In the genomic region with DNA sequence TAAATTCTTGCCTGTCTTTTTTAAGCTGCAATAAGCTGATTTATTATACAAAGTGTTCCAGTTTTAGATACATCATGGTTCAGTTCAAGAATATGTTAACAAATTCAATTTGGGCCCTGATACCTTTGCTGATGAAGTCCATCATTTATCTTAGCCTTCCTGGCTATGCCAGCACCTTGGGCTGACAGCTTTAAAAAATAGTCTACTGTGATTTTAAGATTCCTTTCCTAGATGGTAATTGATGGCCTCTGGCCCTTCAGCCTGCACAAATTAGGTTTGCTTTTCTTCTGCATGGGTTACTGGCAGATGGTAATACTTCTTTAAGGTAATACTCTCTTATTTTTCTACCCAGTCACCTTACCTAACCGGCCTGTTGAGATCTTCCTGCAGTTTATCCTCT, we compare ENCODE assay signal across 22 cellular contexts. TPM values are rescaled to one million over a fixed set of nuclear protein-coding genes. Genes with fewer than 3 reads are reported as not detected.
DNase-seq lines count a peak whose midpoint lies in the region; ATAC-seq, FAIRE-seq and TF ChIP-seq lines count a peak whose summit lies in the region.
"Had no signal": no experiment of that assay in that cellular context is flagged by ENCODE, and none has a peak within 500 bp of the region (broad histone marks: within the 10 kb centered on the region; RNA-seq: fewer than 3 reads in every experiment).

No MANE protein-coding gene starts in this region.

- CTCF ChIA-PET in SK-N-SH (lab: Yijun Ruan, JAX) = interaction anchor here (0.9 to 1.4 kb wide), 3 partner anchors 25 to 60 kb away, joined by 3 read pairs; no protein-coding TSS in a partner anchor
- CTCF ChIA-PET in K562 (lab: Yijun Ruan, JAX; ENCODE audit: low intra/inter-chr PET ratio) = no interaction called here
- CTCF ChIA-PET in CD8-positive, alpha-beta T cell (lab: Charles Lee) = no interaction called here

- H3K9ac ChIP-seq in SK-N-SH = no peak overlapping the region
- H3K9ac ChIP-seq in HUES6 (ENCODE audit: low read length) = no peak overlapping the region
- no peak overlapping the region for H3K9ac ChIP-seq in K562 (ENCODE audit: insufficient read depth in 1 of 2, low read depth in 2 of 2, low read length in 2 of 2)
- H3K9ac ChIP-seq: BLaER1, GM23248, KMS-11 had no signal

- intact Hi-C loops in K562 (cut with micrococcal nuclease) = no loop called here
- intact Hi-C loops in CD8-positive, alpha-beta T cell (cut with DNase I, micrococcal nuclease) = no loop called here

- no peak for TF ChIP-seq POLR2A in K562 (conservative IDR thresholded peaks at IDR 0.05)

- H3K9me3 Mint-ChIP-seq in nephron = no peaks in the 10 kb centered on the region
- no peaks in the 10 kb centered on the region for H3K9me3 Mint-ChIP-seq in CD8-positive, alpha-beta T cell

- no TSS peak for BruUV-seq in K562 (replicated peaks; lab: Mats Ljungman, UMichigan)

- H3K4me1 Mint-ChIP-seq in nephron = peaks cover 18% of the 10 kb centered on the region
- peaks cover 39% of the 10 kb centered on the region for H3K4me1 Mint-ChIP-seq in CD8-positive, alpha-beta T cell (ENCODE audit: low read depth)

- TF ChIP-seq EP300 in SK-N-SH (IDR thresholded peaks at IDR 0.05; ENCODE audit: borderline replicate concordance in 1 of 2, low read depth in 1 of 2, low read length in 1 of 2) (no peak), K562 (IDR thresholded peaks at IDR 0.05; ENCODE audit: low read length) (no peak)

- no peaks in the 10 kb centered on the region for H3K9me2 ChIP-seq in SK-N-SH

- H3K9me3 ChIP-seq in SK-N-SH (no peaks in the 10 kb centered on the region), HUES6 (ENCODE audit: control insufficient read depth, insufficient read depth, low read depth, low read length) (no peaks in the 10 kb centered on the region), K562 (replicated peaks; ENCODE audit: control insufficient read depth, insufficient read depth, low read depth, low read length) (no peaks in the 10 kb centered on the region)
- H3K9me3 ChIP-seq in CD8-positive, alpha-beta T cell (ENCODE audit: low read length) = no peaks in the 10 kb centered on the region
- H3K9me3 ChIP-seq: MG63 had no signal

- 100% methylated on average over 1 of the region's 1 CpG for WGBS in SK-N-SH (ENCODE audit: low lambda C conversion rate)
- 47% methylated on average over 1 of the region's 1 CpG for WGBS in K562 (ENCODE audit: insufficient coverage, low coverage, missing lambda C conversion rate)

- no peak for FAIRE-seq in K562 (lab: Jason Lieb, UNC)
- FAIRE-seq: G401.6, GM12878 had no signal

- H3K27ac ChIP-seq in SK-N-SH (ENCODE audit: low read depth in 2 of 2, low read length in 1 of 2) (no peak overlapping the region), HUES6 (ENCODE audit: low read depth, low read length) (peak overlapping the region; percentile 48; the same call in 1 of the 2 replicates), K562 (ENCODE audit: extremely low read depth, low read depth, low read length) (no peak overlapping the region), caudate nucleus (ENCODE audit: low read depth, low read length) (no peak overlapping the region)
- H3K27ac ChIP-seq in CD8-positive, alpha-beta T cell (ENCODE audit: low read depth, low read length) = no peak overlapping the region
- H3K27ac ChIP-seq: BLaER1, GM23248, KMS-11, RWPE1 had no signal

- peaks cover 22% of the 10 kb centered on the region for H3K36me3 Mint-ChIP-seq in nephron (ENCODE audit: low read depth)
- H3K36me3 Mint-ChIP-seq in CD8-positive, alpha-beta T cell = peaks cover 27% of the 10 kb centered on the region

- no peak overlapping the region for H3K4me2 ChIP-seq in SK-N-SH
- no peak overlapping the region for H3K4me2 ChIP-seq in K562 (ENCODE audit: insufficient read depth, low read length)
- H3K4me2 ChIP-seq: BLaER1, KMS-11 had no signal

- peak overlapping the region in 2 of 3 experiments; percentile 35 to 48 for H3K27ac Mint-ChIP-seq in nephron
- no peak overlapping the region for H3K27ac Mint-ChIP-seq in CD8-positive, alpha-beta T cell

- H3K36me3 ChIP-seq in SK-N-SH (replicated peaks in 1 of 2; ENCODE audit: control insufficient read depth in 1 of 2, insufficient read depth in 2 of 2, low read length in 1 of 2) = peaks cover 4 to 13% of the 10 kb centered on the region in 2 experiments
- peaks cover 7% of the 10 kb centered on the region; the same call in 1 of the 2 replicates for H3K36me3 ChIP-seq in HUES6 (ENCODE audit: control insufficient read depth, insufficient read depth, low read length)
- H3K36me3 ChIP-seq in K562 (ENCODE audit: control insufficient read depth, insufficient read depth, low read length) = peaks cover 26% of the 10 kb centered on the region
- H3K36me3 ChIP-seq in CD8-positive, alpha-beta T cell (ENCODE audit: insufficient read depth, low read length) = no peaks in the 10 kb centered on the region

- H3K4me3 Mint-ChIP-seq in nephron = no peak overlapping the region
- H3K4me3 Mint-ChIP-seq in CD8-positive, alpha-beta T cell = no peak overlapping the region

- ATAC-seq in SK-N-SH treated with all-trans-retinoic acid at 6 μM for 48 hours (no peak), K562 (no peak)
- no peak for ATAC-seq in CD8-positive, alpha-beta T cell
- ATAC-seq: GM12878, HepG2 had no signal

- DNase-seq in SK-N-SH (no peak), K562 (ENCODE audit: extremely low read depth in 1 of 4, low spot score in 3 of 4) (no peak), RPMI8226 (no peak), caudate nucleus (lab: John Stamatoyannopoulos, UW) (no peak)
- no peak for DNase-seq in CD8-positive, alpha-beta T cell
- DNase-seq: DMS79 treated with DMSO at 0.1 percent for 48 hours; GM23248; MG63; NCI-H1092 treated with DMSO at 0.1 percent for 48 hours; NCI-H1694; NCI-H446; NK-92 treated with Interleukin-12 subunit alpha and Interleukin-12 subunit beta, amount 100 ng/mL, for 24 hours; OCI-M1 had no signal

- H3K4me1 ChIP-seq in SK-N-SH (ENCODE audit: control insufficient read depth in 1 of 2, insufficient read depth in 2 of 2, low read depth in 1 of 2, low read length in 1 of 2) (no peaks in the 10 kb centered on the region), HUES6 (ENCODE audit: control insufficient read depth, insufficient read depth, low read length) (peaks cover 29% of the 10 kb centered on the region), K562 (replicated peaks in 1 of 2; ENCODE audit: control insufficient read depth in 2 of 2, insufficient read depth in 2 of 2, low read length in 2 of 2) (peaks cover 0 to 2% of the 10 kb centered on the region in 2 experiments; a peak in 2 of 5 replicates)
- no peaks in the 10 kb centered on the region for H3K4me1 ChIP-seq in CD8-positive, alpha-beta T cell (ENCODE audit: insufficient read depth, low read length)

- TF ChIP-seq RAD21 in SK-N-SH (IDR thresholded peaks at IDR 0.05; ENCODE audit: low read length) (no peak), K562 (CRISPR knock-in tag; conservative IDR thresholded peaks at IDR 0.05 in 1 of 2, IDR thresholded peaks at IDR 0.05 in 1 of 2) (no peak)

- in situ Hi-C loops in K562 (cut with MboI) = no loop called here

- POLR2A ChIA-PET in SK-N-SH (lab: Yijun Ruan, JAX) = no interaction called here
- POLR2A ChIA-PET in K562 (lab: Yijun Ruan, JAX) = interaction anchor here (0.7 to 1.1 kb wide), 3 partner anchors 11 to 18 kb away, joined by 3 read pairs; no protein-coding TSS in a partner anchor
- POLR2A ChIA-PET in CD8-positive, alpha-beta T cell (lab: Charles Lee) = no interaction called here

- H3K79me2 ChIP-seq in SK-N-SH (ENCODE audit: insufficient read depth) (peaks cover 65% of the 10 kb centered on the region), K562 (ENCODE audit: control insufficient read depth, insufficient read depth, low read length) (peaks cover 62% of the 10 kb centered on the region)

- H2AFZ ChIP-seq in SK-N-SH (ENCODE audit: low read depth) = no peak overlapping the region
- no peak overlapping the region for H2AFZ ChIP-seq in K562 (ENCODE audit: low read depth, low read length)
- H2AFZ ChIP-seq: GM23248 had no signal

- TF ChIP-seq CTCF in SK-N-SH (IDR thresholded peaks at IDR 0.05) (no peak), K562 (IDR thresholded peaks at IDR 0.05 in 2 of 3, conservative IDR thresholded peaks at IDR 0.05 in 1 of 3; ENCODE audit: insufficient read depth in 2 of 3, low read depth in 1 of 3, low read length in 3 of 3) (no peak), nephron (IDR thresholded peaks at IDR 0.05; ENCODE audit: unreplicated experiment in 3 of 3) (no peak)
- no peak for TF ChIP-seq CTCF in CD8-positive, alpha-beta T cell (IDR thresholded peaks at IDR 0.05)

- H3K27me3 Mint-ChIP-seq in nephron (ENCODE audit: low read depth) = no peaks in the 10 kb centered on the region
- H3K27me3 Mint-ChIP-seq in CD8-positive, alpha-beta T cell (ENCODE audit: low read depth) = no peaks in the 10 kb centered on the region

- H3F3A ChIP-seq in SK-N-SH (replicated peaks; ENCODE audit: insufficient read depth) = no peaks in the 10 kb centered on the region

- H3K27me3 ChIP-seq in SK-N-SH (ENCODE audit: insufficient read depth) (no peaks in the 10 kb centered on the region), HUES6 (ENCODE audit: control insufficient read depth, insufficient read depth, low read length) (no peaks in the 10 kb centered on the region), K562 (ENCODE audit: control insufficient read depth in 2 of 2, insufficient read depth in 2 of 2, low read length in 2 of 2) (no peaks in the 10 kb centered on the region)
- no peaks in the 10 kb centered on the region for H3K27me3 ChIP-seq in CD8-positive, alpha-beta T cell (ENCODE audit: insufficient read depth, low read length)
- H3K27me3 ChIP-seq: BLaER1, MG63 had no signal

- no peaks in the 10 kb centered on the region for H3K9me1 ChIP-seq in K562 (ENCODE audit: control insufficient read depth, insufficient read depth, low read length)

- H4K20me1 ChIP-seq in SK-N-SH (ENCODE audit: insufficient read depth) = no peaks in the 10 kb centered on the region
- H4K20me1 ChIP-seq in K562 (replicated peaks; ENCODE audit: control insufficient read depth, insufficient read depth, low read length) = peaks cover 6% of the 10 kb centered on the region; the same call in 1 of the 2 replicates

- no peak overlapping the region for H3K4me3 ChIP-seq in SK-N-SH (ENCODE audit: low read depth in 2 of 2, low read length in 1 of 2)
- no peak overlapping the region for H3K4me3 ChIP-seq in HUES6 (ENCODE audit: low read depth, low read length)
- H3K4me3 ChIP-seq in K562 = no peak overlapping the region
- no peak overlapping the region for H3K4me3 ChIP-seq in CD8-positive, alpha-beta T cell (ENCODE audit: low read depth, low read length)
- H3K4me3 ChIP-seq: BLaER1, GM12878, GM23248, MG63 had no signal

RNA-seq across cellular contexts. Expression of a gene that starts 7.1 kb away (rescaled TPM):
- polyA plus RNA-seq in SK-N-SH (2012; rRNA removed) (1.5 and 2.0 TPM in 2 replicates), K562 (2011; rRNA removed) (5.0 and 8.0 TPM in 2 replicates), K562 (2014; fragmentation: Illumina TruSeq; extraction: Trizol) (1.9 and 2.3 TPM in 2 replicates), K562 (2014; fragmentation: Nextera tagmentation; extraction: Ambion mirVana) (1 to 10 TPM; 1.8 to 1.9 TPM), K562 (2014; rRNA removed) (2.8 and 3.5 TPM in 2 replicates)
- polyA plus RNA-seq in SK-N-SH (2012; cell fraction: cytosol; rRNA removed) = 1.6 and 1.7 TPM in 2 replicates
- polyA plus RNA-seq in SK-N-SH (2012; cell fraction: nucleus; rRNA removed) = 1.3 and 3.0 TPM in 2 replicates
- 9.2 and 9.3 TPM in 2 replicates for total RNA-seq in K562 (2011; cell fraction: chromatin; rRNA removed; ENCODE audit: low replicate concordance)
- total RNA-seq in K562 (2011; cell fraction: nucleolus; rRNA removed) = 6.8 and 8.0 TPM in 2 replicates
- total RNA-seq in K562 (2011; cell fraction: nucleoplasm; rRNA removed) = 6.2 and 9.8 TPM in 2 replicates
- total RNA-seq in K562 (2014; rRNA removed) (1.3 and 1.5 TPM in 2 replicates), K562 (2014; rRNA removed; fragmentation: Illumina TruSeq; extraction: Trizol) (1.6 and 2.4 TPM in 2 replicates), K562 (2015; rRNA removed; fragmentation: Illumina TruSeq; extraction: Trizol) (3.3 and 4.0 TPM in 2 replicates), K562 (2021) (1.9 and 2.0 TPM in 2 replicates)
- 3.3 and 5.8 TPM in 2 replicates for polyA plus RNA-seq in K562 (2011; cell fraction: cytosol; rRNA removed)
- polyA plus RNA-seq in K562 (2011; cell fraction: nucleus; rRNA removed) = 3.6 and 5.0 TPM in 2 replicates
- polyA plus RNA-seq in K562 (2012) = 3.2 and 3.5 TPM in 2 replicates
- 3.4 and 4.8 TPM in 2 replicates for polyA minus RNA-seq in K562 (2011; rRNA and poly(A)+ RNA removed)
- 1.5 and 3.3 TPM in 2 replicates for polyA minus RNA-seq in K562 (2011; cell fraction: cytosol; rRNA and poly(A)+ RNA removed)
- 2.0 and 2.4 TPM in 2 replicates for polyA minus RNA-seq in K562 (2011; cell fraction: nucleus; rRNA and poly(A)+ RNA removed)
- total RNA-seq in CD8-positive, alpha-beta T cell = 1 to 10 TPM in 1 of 2 experiments, under 1 TPM in 1; 0.27 to 1.2 TPM

RNA-seq across cellular contexts. Expression of a gene that starts 7.5 kb away (rescaled TPM):
- polyA plus RNA-seq in SK-N-SH (2012; rRNA removed) (5.3 and 5.5 TPM in 2 replicates), K562 (2011; rRNA removed) (14.0 and 15.3 TPM in 2 replicates), K562 (2014; fragmentation: Illumina TruSeq; extraction: Trizol) (21.7 and 24.2 TPM in 2 replicates), K562 (2014; fragmentation: Nextera tagmentation; extraction: Ambion mirVana) (1 to 10 TPM; 4.8 to 6.4 TPM), K562 (2014; rRNA removed) (14.0 and 14.5 TPM in 2 replicates)
- polyA plus RNA-seq in SK-N-SH (2012; cell fraction: cytosol; rRNA removed) = 5.4 and 6.0 TPM in 2 replicates
- polyA plus RNA-seq in SK-N-SH (2012; cell fraction: nucleus; rRNA removed) = 8.9 and 9.1 TPM in 2 replicates
- total RNA-seq in K562 (2011; cell fraction: chromatin; rRNA removed; ENCODE audit: low replicate concordance) = 32.9 and 35.9 TPM in 2 replicates
- 16.1 and 18.0 TPM in 2 replicates for total RNA-seq in K562 (2011; cell fraction: nucleolus; rRNA removed)
- total RNA-seq in K562 (2011; cell fraction: nucleoplasm; rRNA removed) = 22.4 and 25.4 TPM in 2 replicates
- total RNA-seq in K562 (2014; rRNA removed) (10.9 and 13.0 TPM in 2 replicates), K562 (2014; rRNA removed; fragmentation: Illumina TruSeq; extraction: Trizol) (13.5 and 13.9 TPM in 2 replicates), K562 (2015; rRNA removed; fragmentation: Illumina TruSeq; extraction: Trizol) (12.3 and 13.1 TPM in 2 replicates), K562 (2021) (16.1 and 17.2 TPM in 2 replicates)
- 11.5 and 14.7 TPM in 2 replicates for polyA plus RNA-seq in K562 (2011; cell fraction: cytosol; rRNA removed)
- 22.4 and 24.0 TPM in 2 replicates for polyA plus RNA-seq in K562 (2011; cell fraction: nucleus; rRNA removed)
- 12.9 and 19.1 TPM in 2 replicates for polyA plus RNA-seq in K562 (2012)
- polyA minus RNA-seq in K562 (2011; rRNA and poly(A)+ RNA removed) = 10.0 and 11.0 TPM in 2 replicates
- polyA minus RNA-seq in K562 (2011; cell fraction: cytosol; rRNA and poly(A)+ RNA removed) = 6.8 and 8.6 TPM in 2 replicates
- 11.8 and 14.1 TPM in 2 replicates for polyA minus RNA-seq in K562 (2011; cell fraction: nucleus; rRNA and poly(A)+ RNA removed)
- total RNA-seq in CD8-positive, alpha-beta T cell = 1 to 10 TPM; 6.7 to 6.8 TPM
